ENCODE assay signal across 8 cellular contexts in the genomic region with DNA sequence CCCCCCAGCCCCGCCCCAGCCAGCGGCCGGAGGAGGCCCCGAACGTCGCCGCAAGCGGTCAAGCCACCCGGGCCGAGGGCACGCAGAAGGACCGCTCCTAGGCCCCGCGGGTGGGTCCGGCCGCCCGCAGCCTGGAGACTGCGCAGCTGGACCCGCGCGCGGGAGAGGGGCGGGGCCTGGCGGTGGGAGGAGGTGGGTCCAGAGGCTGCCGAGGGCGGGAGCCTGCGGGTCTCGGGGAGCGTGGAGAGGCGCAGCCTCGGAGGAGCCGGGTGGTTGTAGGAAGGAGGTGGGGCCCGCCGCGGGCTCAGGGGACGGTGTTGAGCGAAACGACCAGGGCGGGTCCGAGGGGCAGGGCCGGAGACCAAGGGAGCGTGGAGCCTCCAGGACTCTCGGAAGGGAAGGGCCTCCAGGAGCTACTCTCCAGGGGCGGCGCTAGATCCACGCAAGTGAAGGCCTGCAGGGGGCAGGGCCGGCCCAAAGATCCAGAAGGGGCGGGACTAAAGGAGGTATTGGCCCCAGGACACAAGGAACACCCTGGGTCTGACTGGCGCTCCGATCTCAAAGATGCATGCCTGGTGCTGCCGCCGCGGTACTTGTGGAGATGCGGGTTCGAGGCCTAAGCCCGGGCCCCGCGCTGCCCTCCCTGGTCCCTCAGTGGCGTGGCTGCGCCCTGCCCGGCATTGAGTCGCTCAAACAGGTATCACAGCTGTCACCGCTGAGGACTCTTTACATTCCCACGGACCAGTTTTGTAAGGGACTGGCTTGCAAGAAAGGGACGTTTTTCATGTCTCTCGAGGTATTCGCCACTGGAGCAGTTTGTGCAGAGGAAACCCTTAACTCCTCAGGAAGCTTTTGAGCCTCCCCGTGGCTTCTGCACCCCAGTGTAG. TPM values are rescaled to one million over a fixed set of nuclear protein-coding genes. Genes with fewer than 3 reads are reported as not detected.
DNase-seq lines count a peak whose midpoint lies in the region; ATAC-seq and TF ChIP-seq lines count a peak whose summit lies in the region.

No MANE protein-coding gene starts in this region.

- H3K4me3 Mint-ChIP-seq in activated naive CD8-positive, alpha-beta T cell treated with anti-CD3 and anti-CD28 coated beads, Interleukin-2, amount 10 ng/mL, durations not matched to agents 7 days and 5 days = peak overlapping the region; percentile 95
- H3K4me3 Mint-ChIP-seq in progenitor cell of endocrine pancreas (ENCODE audit: low read depth) = peak overlapping the region; percentile 70

- CTCF ChIA-PET in HEK293T (lab: Yijun Ruan, JAX) = no interaction called here

- intact Hi-C loops in left cardiac atrium (cut with DNase I) = loop anchor here in 1 of 2 donors (5.0 kb wide), 1 partner anchor 89 kb away; the partner anchor contains the start of gene HDAC6

- H3K9me3 Mint-ChIP-seq in activated naive CD8-positive, alpha-beta T cell treated with anti-CD3 and anti-CD28 coated beads, Interleukin-2, amount 10 ng/mL, durations not matched to agents 7 days and 5 days = no peaks in the 10 kb centered on the region
- peaks cover 8% of the 10 kb centered on the region for H3K9me3 Mint-ChIP-seq in progenitor cell of endocrine pancreas (ENCODE audit: low read depth)

- peak; percentile 54 for TF ChIP-seq CTCF in progenitor cell of endocrine pancreas (IDR thresholded peaks at IDR 0.05; ENCODE audit: unreplicated experiment)

- H3K27ac Mint-ChIP-seq in activated naive CD8-positive, alpha-beta T cell treated with anti-CD3 and anti-CD28 coated beads, Interleukin-2, amount 10 ng/mL, durations not matched to agents 7 days and 5 days = peak overlapping the region; percentile 54
- peak overlapping the region; percentile 49 for H3K27ac Mint-ChIP-seq in progenitor cell of endocrine pancreas

- H3K4me1 Mint-ChIP-seq in activated naive CD8-positive, alpha-beta T cell treated with anti-CD3 and anti-CD28 coated beads, Interleukin-2, amount 10 ng/mL, durations not matched to agents 7 days and 5 days = peaks cover 16% of the 10 kb centered on the region
- H3K4me1 Mint-ChIP-seq in progenitor cell of endocrine pancreas (ENCODE audit: low read depth) = peaks cover 11% of the 10 kb centered on the region

- peaks cover 4% of the 10 kb centered on the region for H3K27me3 Mint-ChIP-seq in activated naive CD8-positive, alpha-beta T cell treated with anti-CD3 and anti-CD28 coated beads, Interleukin-2, amount 10 ng/mL, durations not matched to agents 7 days and 5 days
- H3K27me3 Mint-ChIP-seq in progenitor cell of endocrine pancreas = peaks cover 8% of the 10 kb centered on the region

- POLR2A ChIA-PET in HEK293T (lab: Yijun Ruan, JAX) = interaction anchor here (1.0 to 1.4 kb wide), 5 partner anchors 20 to 260 kb away, joined by 3 to 6 read pairs (median 3); partner anchors contain the start of gene SLC35A2
- POLR2A ChIA-PET in activated naive CD8-positive, alpha-beta T cell treated with anti-CD3 and anti-CD28 coated beads, Interleukin-2, amount 10 ng/mL, durations not matched to agents 7 days and 5 days (lab: Charles Lee) = interaction anchor here (0.6 to 1.9 kb wide), 6 partner anchors 20 to 352 kb away, joined by 3 to 9 read pairs (median 4); partner anchors contain the start of genes SLC35A2 and SUV39H1

- peak; percentile 50 for DNase-seq in GM04503 (ENCODE audit: low read depth)
- DNase-seq in HEK293T (ENCODE audit: extremely low spot score) = peak; percentile 79
- DNase-seq in NCI-H1048 (lab: John Stamatoyannopoulos, UW) = peak; percentile 51
- DNase-seq in SKM-1 treated with dmso at 0.1 percent for 144 hours (lab: John Stamatoyannopoulos, UW; ENCODE audit: unreplicated experiment) = peak; percentile 71
- DNase-seq in activated naive CD8-positive, alpha-beta T cell treated with anti-CD3 and anti-CD28 coated beads, Interleukin-2, amount 10 ng/mL, durations not matched to agents 7 days and 5 days = peak; percentile 80
- DNase-seq in left cardiac atrium = peak; percentile 89
- DNase-seq in progenitor cell of endocrine pancreas (ENCODE audit: low spot score, unreplicated experiment) = peak; percentile 64
- peak; percentile 88 for DNase-seq in ureter (ENCODE audit: low spot score)

- peaks cover 4% of the 10 kb centered on the region for H3K36me3 Mint-ChIP-seq in activated naive CD8-positive, alpha-beta T cell treated with anti-CD3 and anti-CD28 coated beads, Interleukin-2, amount 10 ng/mL, durations not matched to agents 7 days and 5 days
- no peaks in the 10 kb centered on the region for H3K36me3 Mint-ChIP-seq in progenitor cell of endocrine pancreas (ENCODE audit: insufficient read depth)

- peak; percentile 88 for ATAC-seq in activated naive CD8-positive, alpha-beta T cell treated with anti-CD3 and anti-CD28 coated beads, Interleukin-2, amount 10 ng/mL, durations not matched to agents 7 days and 5 days (ENCODE audit: low read depth)
- ATAC-seq in left cardiac atrium = peak; percentile 94 to 97

TF ChIP-seq in HEK293T, 16 proteins besides CTCF, POLR2A, EP300 and RAD21:
- TF ChIP-seq PKNOX1 (IDR thresholded peaks at IDR 0.05) (no peak), LEF1 (IDR thresholded peaks at IDR 0.05; ENCODE audit: borderline replicate concordance) (no peak), SUZ12 (IDR thresholded peaks at IDR 0.05) (no peak)

RNA-seq across cellular contexts. Expression of gene TIMM17B, which starts 5.9 kb away (rescaled TPM):
- 10 to 100 TPM; 39.2 to 44.5 TPM for total RNA-seq in activated naive CD8-positive, alpha-beta T cell treated with anti-CD3 and anti-CD28 coated beads, Interleukin-2, amount 10 ng/mL, durations not matched to agents 7 days and 5 days
- total RNA-seq in left cardiac atrium (10 to 100 TPM; 52.4 to 60.3 TPM), progenitor cell of endocrine pancreas (68.1 and 73.8 TPM in 2 replicates), ureter (50.6 TPM)

RNA-seq across cellular contexts. Expression of gene PQBP1, which starts 6.1 kb away (rescaled TPM):
- 10 to 100 TPM; 58.2 to 61.0 TPM for total RNA-seq in activated naive CD8-positive, alpha-beta T cell treated with anti-CD3 and anti-CD28 coated beads, Interleukin-2, amount 10 ng/mL, durations not matched to agents 7 days and 5 days
- total RNA-seq in left cardiac atrium (10 to 100 TPM; 49.5 to 63.7 TPM), progenitor cell of endocrine pancreas (71.5 and 75.4 TPM in 2 replicates), ureter (65.1 TPM)

RNA-seq across cellular contexts. Expression of gene SLC35A2, which starts 19.8 kb away (rescaled TPM):
- total RNA-seq in activated naive CD8-positive, alpha-beta T cell treated with anti-CD3 and anti-CD28 coated beads, Interleukin-2, amount 10 ng/mL, durations not matched to agents 7 days and 5 days = 10 to 100 TPM; 12.7 to 14.1 TPM
- total RNA-seq in left cardiac atrium (10 to 100 TPM; 13.8 to 17.4 TPM), progenitor cell of endocrine pancreas (33.9 and 34.9 TPM in 2 replicates), ureter (38.4 TPM)

RNA-seq across cellular contexts. Expression of gene PIM2, which starts 27.2 kb away (rescaled TPM):
- total RNA-seq in activated naive CD8-positive, alpha-beta T cell treated with anti-CD3 and anti-CD28 coated beads, Interleukin-2, amount 10 ng/mL, durations not matched to agents 7 days and 5 days = 10 to 100 TPM; 63.1 to 63.2 TPM
- total RNA-seq in left cardiac atrium = 1 to 10 TPM; 4.0 to 5.5 TPM
- 9.9 and 10.4 TPM in 2 replicates for total RNA-seq in progenitor cell of endocrine pancreas
- total RNA-seq in ureter = 13.6 TPM

RNA-seq across cellular contexts. Expression of gene PCSK1N, which starts 56.2 kb away (rescaled TPM):
- total RNA-seq in activated naive CD8-positive, alpha-beta T cell treated with anti-CD3 and anti-CD28 coated beads, Interleukin-2, amount 10 ng/mL, durations not matched to agents 7 days and 5 days = 1 to 10 TPM in 1 of 2 experiments, under 1 TPM in 1; 0.68 to 1.2 TPM
- total RNA-seq in left cardiac atrium (1 to 10 TPM; 3.9 to 9.8 TPM), progenitor cell of endocrine pancreas (55.4 and 58.3 TPM in 2 replicates), ureter (4.5 TPM)

Comparison
In these comparisons a context has a peak if more than half of its experiments do, and no peak if none do; other contexts are left out.
1. Peak in every context shown above with its lines: DNase-seq and ATAC-seq.